ENCODE assay signal across 8 cellular contexts in the genomic region with DNA sequence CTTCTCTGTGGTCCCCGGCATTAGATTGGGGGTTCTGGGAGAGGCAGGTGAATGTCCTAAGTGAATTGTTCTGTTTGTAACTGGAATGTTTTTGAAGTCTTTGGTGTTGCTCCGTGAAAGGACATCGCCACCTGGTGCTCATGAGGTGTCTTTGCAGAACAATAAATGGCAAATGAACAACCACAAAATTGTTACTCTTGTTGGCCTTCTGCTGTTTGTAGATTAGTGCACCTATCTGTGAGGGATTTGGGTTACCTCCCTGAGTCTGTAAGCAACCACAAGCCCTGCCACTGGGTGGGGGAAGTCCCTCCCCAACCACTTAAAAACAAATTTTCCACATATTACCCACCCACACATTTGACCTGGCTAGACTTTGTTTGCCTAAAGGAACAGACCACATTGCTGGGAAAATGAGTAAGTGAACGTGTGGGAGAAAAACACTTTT. TPM values are rescaled to one million over a fixed set of nuclear protein-coding genes. Genes with fewer than 3 reads are reported as not detected.
DNase-seq lines count a peak whose midpoint lies in the region; ATAC-seq and TF ChIP-seq lines count a peak whose summit lies in the region.

No MANE protein-coding gene starts in this region.

- H4K20me1 ChIP-seq in neural cell (ENCODE audit: insufficient read depth): no peaks in the 10 kb centered on the region

- TF ChIP-seq RAD21 in neural cell (conservative IDR thresholded peaks at IDR 0.05): peak; percentile 62

- no peaks in the 10 kb centered on the region for H3K79me2 ChIP-seq in neural cell (replicated peaks; ENCODE audit: insufficient read depth, low read length)

- intact Hi-C loops in esophagus muscularis mucosa (cut with DNase I) (loop anchor here (1.0 to 10.0 kb wide), 3 partner anchors 37 to 227 kb away; a partner anchor contains a TSS), aorta (cut with DNase I) (loop anchor here (2.0 to 5.0 kb wide), 3 partner anchors 37 to 79 kb away; no protein-coding TSS in a partner anchor)

- TF ChIP-seq CTCF in esophagus muscularis mucosa (IDR thresholded peaks at IDR 0.05) (peak; percentile 66 to 74 (median 72)), neural cell (IDR thresholded peaks at IDR 0.05; ENCODE audit: poor library complexity, severe bottlenecking) (peak; percentile 72)

- H3K9ac ChIP-seq in neural cell (ENCODE audit: low read length): no peak overlapping the region

- TF ChIP-seq POLR2A in esophagus muscularis mucosa (IDR thresholded peaks at IDR 0.05; ENCODE audit: low read depth): no peak

- DNase-seq in AG08396 (ENCODE audit: low spot score): peak; percentile 37
- peak; percentile 4 to 9 for DNase-seq in NCI-H1930 (lab: John Stamatoyannopoulos, UW)
- DNase-seq in activated CD4-positive, alpha-beta T cell treated with anti-CD3 and anti-CD28 coated beads for 48 hours: peak; percentile 58
- DNase-seq in esophagus muscularis mucosa (ENCODE audit: extremely low spot score): no peak
- DNase-seq in aorta: no peak

- no peaks in the 10 kb centered on the region for H3K9me2 ChIP-seq in neural cell (ENCODE audit: insufficient read depth, low read length)

- TF ChIP-seq EP300 in esophagus muscularis mucosa (IDR thresholded peaks at IDR 0.05) (no peak), neural cell (conservative IDR thresholded peaks at IDR 0.05; ENCODE audit: poor library complexity, severe bottlenecking) (no peak)

- H3K9me3 ChIP-seq in esophagus muscularis mucosa: no peaks in the 10 kb centered on the region
- H3K9me3 ChIP-seq in neural cell (ENCODE audit: low read length): no peaks in the 10 kb centered on the region
- no peaks in the 10 kb centered on the region for H3K9me3 ChIP-seq in aorta (ENCODE audit: control insufficient read depth, low read length)

- H3K36me3 ChIP-seq in esophagus muscularis mucosa (peaks cover 0 to 17% (median 6%) of the 10 kb centered on the region in 4 donors), neural cell (ENCODE audit: insufficient read depth, low read length) (peaks cover 9% of the 10 kb centered on the region), aorta (ENCODE audit: control insufficient read depth in 1 of 2, insufficient read depth in 2 of 2, low read length in 1 of 2) (no peaks in the 10 kb centered on the region)

- WGBS in esophagus muscularis mucosa: 8% methylated on average over 4 of the region's 4 CpGs
- 3 to 4% methylated on average over 4 of the region's 4 CpGs for WGBS in aorta, 2 donors

- H3K27me3 ChIP-seq in esophagus muscularis mucosa: no peaks in the 10 kb centered on the region
- H3K27me3 ChIP-seq in neural cell (ENCODE audit: insufficient read depth, low read depth, low read length): no peaks in the 10 kb centered on the region
- no peaks in the 10 kb centered on the region for H3K27me3 ChIP-seq in aorta (ENCODE audit: control insufficient read depth in 1 of 2, insufficient read depth in 2 of 2, low read length in 1 of 2)

- H3K4me2 ChIP-seq in neural cell (ENCODE audit: low read length): no peak overlapping the region

- H3K4me3 ChIP-seq in esophagus muscularis mucosa: peak overlapping the region in 1 of 4 donors; percentile 36
- H3K4me3 ChIP-seq in neural cell (ENCODE audit: low read length): no peak overlapping the region
- H3K4me3 ChIP-seq in aorta (ENCODE audit: low read length in 2 of 2): no peak overlapping the region

- H3K27ac ChIP-seq in esophagus muscularis mucosa (replicated peaks in 1 of 4): peak overlapping the region in 1 of 4 donors; percentile 40
- H3K27ac ChIP-seq in neural cell (ENCODE audit: low read length): no peak overlapping the region
- H3K27ac ChIP-seq in aorta (ENCODE audit: low read depth in 1 of 2, low read length in 2 of 2): no peak overlapping the region

- peaks cover 0 to 18% (median 7%) of the 10 kb centered on the region in 4 donors for H3K4me1 ChIP-seq in esophagus muscularis mucosa
- H3K4me1 ChIP-seq in aorta (ENCODE audit: control insufficient read depth in 1 of 2, insufficient read depth in 2 of 2, low read length in 2 of 2): no peaks in the 10 kb centered on the region

- no peaks in the 10 kb centered on the region for H3F3A ChIP-seq in neural cell (ENCODE audit: insufficient read depth, low read length, poor library complexity, severe bottlenecking)

- no peak overlapping the region for H2AFZ ChIP-seq in neural cell (ENCODE audit: low read depth, low read length)

- ATAC-seq in GM18499 (IDR thresholded peaks at IDR 0.05; ENCODE audit: insufficient read depth, unreplicated experiment) (peak; percentile 80), HG02798 (IDR thresholded peaks at IDR 0.05; ENCODE audit: poor library complexity, unreplicated experiment) (peak; percentile 81), aorta (ENCODE audit: low FRiP score) (peak; percentile 71)

TF ChIP-seq in neural cell, 6 proteins besides CTCF, POLR2A, EP300 and RAD21:
- TF ChIP-seq MXI1 (conservative IDR thresholded peaks at IDR 0.05; ENCODE audit: poor library complexity, severe bottlenecking): no peak
- TF ChIP-seq EZH2 (IDR thresholded peaks at IDR 0.05; ENCODE audit: borderline replicate concordance, insufficient read depth, low read length, poor library complexity, severe bottlenecking): no peak
- TF ChIP-seq POLR2AphosphoS5 (IDR thresholded peaks at IDR 0.05): no peak
- TF ChIP-seq, protein P1, sequence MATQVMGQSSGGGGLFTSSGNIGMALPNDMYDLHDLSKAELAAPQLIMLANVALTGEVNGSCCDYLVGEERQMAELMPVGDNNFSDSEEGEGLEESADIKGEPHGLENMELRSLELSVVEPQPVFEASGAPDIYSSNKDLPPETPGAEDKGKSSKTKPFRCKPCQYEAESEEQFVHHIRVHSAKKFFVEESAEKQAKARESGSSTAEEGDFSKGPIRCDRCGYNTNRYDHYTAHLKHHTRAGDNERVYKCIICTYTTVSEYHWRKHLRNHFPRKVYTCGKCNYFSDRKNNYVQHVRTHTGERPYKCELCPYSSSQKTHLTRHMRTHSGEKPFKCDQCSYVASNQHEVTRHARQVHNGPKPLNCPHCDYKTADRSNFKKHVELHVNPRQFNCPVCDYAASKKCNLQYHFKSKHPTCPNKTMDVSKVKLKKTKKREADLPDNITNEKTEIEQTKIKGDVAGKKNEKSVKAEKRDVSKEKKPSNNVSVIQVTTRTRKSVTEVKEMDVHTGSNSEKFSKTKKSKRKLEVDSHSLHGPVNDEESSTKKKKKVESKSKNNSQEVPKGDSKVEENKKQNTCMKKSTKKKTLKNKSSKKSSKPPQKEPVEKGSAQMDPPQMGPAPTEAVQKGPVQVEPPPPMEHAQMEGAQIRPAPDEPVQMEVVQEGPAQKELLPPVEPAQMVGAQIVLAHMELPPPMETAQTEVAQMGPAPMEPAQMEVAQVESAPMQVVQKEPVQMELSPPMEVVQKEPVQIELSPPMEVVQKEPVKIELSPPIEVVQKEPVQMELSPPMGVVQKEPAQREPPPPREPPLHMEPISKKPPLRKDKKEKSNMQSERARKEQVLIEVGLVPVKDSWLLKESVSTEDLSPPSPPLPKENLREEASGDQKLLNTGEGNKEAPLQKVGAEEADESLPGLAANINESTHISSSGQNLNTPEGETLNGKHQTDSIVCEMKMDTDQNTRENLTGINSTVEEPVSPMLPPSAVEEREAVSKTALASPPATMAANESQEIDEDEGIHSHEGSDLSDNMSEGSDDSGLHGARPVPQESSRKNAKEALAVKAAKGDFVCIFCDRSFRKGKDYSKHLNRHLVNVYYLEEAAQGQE (IDR thresholded peaks at IDR 0.05; ENCODE audit: borderline replicate concordance): no peak
- no peak for TF ChIP-seq TAF1 (IDR thresholded peaks at IDR 0.05; ENCODE audit: low read depth)
- peak; percentile 72 for TF ChIP-seq SMC3 (conservative IDR thresholded peaks at IDR 0.05; ENCODE audit: poor library complexity)

RNA-seq across cellular contexts. Expression of a gene that starts 4.7 kb away (rescaled TPM):
- total RNA-seq in esophagus muscularis mucosa (10 to 100 TPM; 10.1 to 36.1 (median 14.8) TPM), aorta (10 to 100 TPM; 27.0 to 27.1 TPM)
- polyA plus RNA-seq in neural cell (0.21 TPM in 1 of 2 replicates, not detected in the other), aorta (10 to 100 TPM in 1 of 2 donors, 1 to 10 TPM in 1; 4.3 to 23.0 TPM)
- polyA minus RNA-seq in neural cell: not detected in 2 replicates

RNA-seq across cellular contexts. Expression of a gene that starts 36.1 kb away (rescaled TPM):
- total RNA-seq in esophagus muscularis mucosa (1 to 10 TPM; 3.1 to 8.8 (median 4.5) TPM), aorta (1 to 10 TPM; 2.6 to 7.1 TPM)
- polyA plus RNA-seq in neural cell (31.4 and 37.7 TPM in 2 replicates), aorta (10 to 100 TPM in 1 of 2 donors, 1 to 10 TPM in 1; 4.0 to 10.0 TPM)
- polyA minus RNA-seq in neural cell: 51.9 and 52.6 TPM in 2 replicates

Comparison
In these comparisons a context has a peak if more than half of its experiments do, and no peak if none do; other contexts are left out.
1. DNase-seq: peak in AG08396 (single experiment), NCI-H1930 (2 of 2) and activated CD4-positive, alpha-beta T cell treated with anti-CD3 and anti-CD28 coated beads for 48 hours (single experiment); none in esophagus muscularis mucosa (single experiment) and aorta (0 of 2).
2. Peak in every context shown above with its lines, with median percentiles within 50 percentile points of each other: ATAC-seq.